Comparison of ENCODE assay signal across 8 cellular contexts in genomic region chr6:53651149-53651763, GRCh38. TPM values are rescaled to one million over a fixed set of nuclear protein-coding genes. Genes with fewer than 3 reads are reported as not detected.
A peak's percentile ranks its signal among the peaks of the same experiment; 100 is the strongest.
DNase-seq lines count a peak whose midpoint lies in the region; ATAC-seq and TF ChIP-seq lines count a peak whose summit lies in the region.

No MANE protein-coding gene starts in this region.

- H3K4me3 ChIP-seq in AG09309 (ENCODE audit: control insufficient read depth, low read depth, low read length) (peak overlapping the region; percentile 70), epithelial cell of proximal tubule (ENCODE audit: low read depth, low read length) (peak overlapping the region; percentile 62), muscle layer of colon (ENCODE audit: low read depth in 1 of 2, low read length in 2 of 2) (peak overlapping the region; percentile 62 to 63)

- no peaks in the 10 kb centered on the region for H3K27me3 ChIP-seq in muscle layer of colon (ENCODE audit: control insufficient read depth in 1 of 2, insufficient read depth in 2 of 2, low read length in 2 of 2)

- TF ChIP-seq CTCF in AG09309 (IDR thresholded peaks at IDR 0.05; ENCODE audit: control insufficient read depth, insufficient read depth, low read depth, low read length, missing control alignments) (peak; percentile 59), epithelial cell of proximal tubule (conservative IDR thresholded peaks at IDR 0.05; ENCODE audit: low read depth, low read length) (peak; percentile 63)

- H3K9ac ChIP-seq in muscle layer of colon (ENCODE audit: low read length) = no peak overlapping the region

- H3K4me1 ChIP-seq in muscle layer of colon (ENCODE audit: insufficient read depth, low read length) = no peaks in the 10 kb centered on the region

- H3K9me3 ChIP-seq in muscle layer of colon (ENCODE audit: low read length) = no peaks in the 10 kb centered on the region

- H3K27ac ChIP-seq in muscle layer of colon (ENCODE audit: low read depth, low read length) = no peak overlapping the region

- DNase-seq in AG09309 (ENCODE audit: low read depth) (peak; percentile 48), HS-27A (ENCODE audit: low read depth) (peak; percentile 2), NOMO-1 treated with DMSO at 0.1 percent for 48 hours (lab: John Stamatoyannopoulos, UW; ENCODE audit: unreplicated experiment) (peak; percentile 83), epithelial cell of proximal tubule (ENCODE audit: low read depth) (peak; percentile 27)
- DNase-seq in activated CD8-positive, alpha-beta memory T cell treated with anti-CD3 and anti-CD28 coated beads, Interleukin-2, amount 50 U/mL, for 1 hour (ENCODE audit: extremely low read depth) = peak; percentile 38
- DNase-seq in stimulated activated CD8-positive, alpha-beta memory T cell treated with anti-CD3 and anti-CD28 coated beads, Interleukin-7, amount 100 ng/mL, for 4 hours (ENCODE audit: low read depth in 2 of 2) = peak; percentile 55 to 63

- ATAC-seq in GM19025 (IDR thresholded peaks at IDR 0.05; ENCODE audit: low read depth, unreplicated experiment) = peak; percentile 26

- H3K36me3 ChIP-seq in muscle layer of colon (ENCODE audit: insufficient read depth, low read length) = no peaks in the 10 kb centered on the region

RNA-seq across cellular contexts. Expression of gene KLHL31, which starts 14.3 kb away (rescaled TPM):
- total RNA-seq in epithelial cell of proximal tubule = 0.07 and 0.17 TPM in 2 replicates

Comparison
In these comparisons a context has a peak if more than half of its experiments do, and no peak if none do; other contexts are left out.
1. DNase-seq: peak in every context shown above with its lines; median percentile 83 in NOMO-1 treated with DMSO at 0.1 percent for 48 hours; 59 in stimulated activated CD8-positive, alpha-beta memory T cell treated with anti-CD3 and anti-CD28 coated beads, Interleukin-7, amount 100 ng/mL, for 4 hours; 48 in AG09309; 38 in activated CD8-positive, alpha-beta memory T cell treated with anti-CD3 and anti-CD28 coated beads, Interleukin-2, amount 50 U/mL, for 1 hour; 27 in epithelial cell of proximal tubule; 2 in HS-27A.